In genomic region chr3:54621181-54621580, GRCh38 we compare ENCODE assay signal across 2 cellular contexts.
TF ChIP-seq lines count a peak whose summit lies in the region.

No MANE protein-coding gene starts in this region.

TF ChIP-seq in SK-N-SH, 30 proteins besides CTCF, POLR2A, EP300 and RAD21 (continued from another document):
- TF ChIP-seq ZBTB33 (IDR thresholded peaks at IDR 0.05; ENCODE audit: borderline replicate concordance, low read depth) (no peak), ELF1 (IDR thresholded peaks at IDR 0.05) (no peak), MAX (IDR thresholded peaks at IDR 0.05; ENCODE audit: low read depth) (no peak), GATA2 (CRISPR knock-in tag; IDR thresholded peaks at IDR 0.05) (peak; percentile 86), IRF3 (IDR thresholded peaks at IDR 0.05; ENCODE audit: low read depth, low read length) (no peak), MXI1 (IDR thresholded peaks at IDR 0.05; ENCODE audit: low read depth, low read length) (0 out of 2 replicates have a peak, but pooled peaks have one; percentile 42), RXRA (IDR thresholded peaks at IDR 0.05; ENCODE audit: borderline replicate concordance, low read depth) (no peak), TCF12 (IDR thresholded peaks at IDR 0.05) (peak; percentile 13; the same call in 1 of the 2 replicates), FOXJ3 (CRISPR knock-in tag; IDR thresholded peaks at IDR 0.05) (peak; percentile 75; the same call in 1 of the 2 replicates), CHD2 (IDR thresholded peaks at IDR 0.05; ENCODE audit: low read length, partially characterized antibody) (peak; percentile 49), USF1 (IDR thresholded peaks at IDR 0.05; ENCODE audit: borderline replicate concordance, low read depth) (no peak)
TF ChIP-seq in SK-N-SH: peak in this region for 6.

TF ChIP-seq in SK-N-SH treated with all-trans-retinoic acid at 6 μM for 48 hours, 23 proteins besides CTCF, POLR2A, EP300 and RAD21 (continued from another document):
- TF ChIP-seq TSHZ2 (CRISPR knock-in tag; IDR thresholded peaks at IDR 0.05) (no peak), ARNTL (CRISPR knock-in tag; IDR thresholded peaks at IDR 0.05; ENCODE audit: borderline replicate concordance, low read depth) (no peak), ESRRG (CRISPR knock-in tag; IDR thresholded peaks at IDR 0.05) (no peak), CREB5 (CRISPR knock-in tag; IDR thresholded peaks at IDR 0.05; ENCODE audit: low read depth) (no peak), PATZ1 (CRISPR knock-in tag; IDR thresholded peaks at IDR 0.05; ENCODE audit: borderline replicate concordance) (no peak), POU6F1 (CRISPR knock-in tag; IDR thresholded peaks at IDR 0.05; ENCODE audit: borderline replicate concordance, low read depth) (no peak), BACH2 (CRISPR knock-in tag; IDR thresholded peaks at IDR 0.05; ENCODE audit: borderline replicate concordance) (no peak), TOX (CRISPR knock-in tag; IDR thresholded peaks at IDR 0.05; ENCODE audit: borderline replicate concordance) (no peak), GLIS3 (CRISPR knock-in tag; IDR thresholded peaks at IDR 0.05) (no peak), CSRNP3 (CRISPR knock-in tag; IDR thresholded peaks at IDR 0.05) (no peak)
